21 cellular contexts compared by ENCODE assay signal in genomic region chr11:96321066-96321465, GRCh38.
"Had no signal": no experiment of that assay in that cellular context is flagged by ENCODE, and none has a peak within 500 bp of the region (broad histone marks: within the 10 kb centered on the region; RNA-seq: fewer than 3 reads in every experiment).

No MANE protein-coding gene starts in this region.

- H3K27ac ChIP-seq: esophagus muscularis mucosa, neutrophil, pancreas, psoas muscle, SK-N-MC, stomach, upper lobe of right lung, VCaP had no signal

- H3K4me3 Mint-ChIP-seq: activated CD4-positive, alpha-beta memory T cell treated with anti-CD3 and anti-CD28 coated beads, Interleukin-2, amount 10 ng/mL, durations not matched to agents 7 days and 5 days; activated CD4-positive, alpha-beta T cell treated with anti-CD3 and anti-CD28 coated beads, Interleukin-2, amount 10 ng/mL, durations not matched to agents 24 days and 14 days; naive B cell; T-helper 2 cell treated with Interferon-gamma antibody and Interleukin-4, amounts not matched to agents 5 μg/mL and 100 μg/mL, for 36 hours had no signal

- H3K9me3 Mint-ChIP-seq: activated CD4-positive, alpha-beta memory T cell treated with anti-CD3 and anti-CD28 coated beads, Interleukin-2, amount 10 ng/mL, durations not matched to agents 7 days and 5 days; activated naive CD4-positive, alpha-beta T cell treated with anti-CD3 and anti-CD28 coated beads, Interleukin-2, amount 50 U/mL, for 72 hours; naive B cell; T-helper 2 cell treated with Interferon-gamma antibody and Interleukin-4, amounts not matched to agents 5 μg/mL and 100 μg/mL, for 36 hours had no signal

- H3K27me3 Mint-ChIP-seq: activated CD4-positive, alpha-beta memory T cell treated with anti-CD3 and anti-CD28 coated beads, Interleukin-2, amount 10 ng/mL, durations not matched to agents 7 days and 5 days; activated CD4-positive, alpha-beta T cell treated with anti-CD3 and anti-CD28 coated beads, Interleukin-2, amount 10 ng/mL, durations not matched to agents 24 days and 14 days; naive B cell had no signal

- H3K36me3 ChIP-seq: neutrophil, pancreas, right atrium auricular region, stomach, upper lobe of right lung had no signal

- H3K4me3 ChIP-seq: coronary artery, esophagus muscularis mucosa, pancreas, psoas muscle, right atrium auricular region, SK-N-MC, stomach, upper lobe of right lung had no signal

- H3K9me3 ChIP-seq: esophagus muscularis mucosa, neutrophil, pancreas, psoas muscle, right atrium auricular region, stomach, upper lobe of right lung had no signal

- H3K4me1 ChIP-seq: psoas muscle had no signal

- DNase-seq: activated CD4-positive, alpha-beta memory T cell treated with anti-CD3 and anti-CD28 coated beads, Interleukin-2, amount 10 ng/mL, durations not matched to agents 7 days and 5 days; activated CD4-positive, alpha-beta T cell treated with anti-CD3 and anti-CD28 coated beads, Interleukin-2, amount 10 ng/mL, durations not matched to agents 24 days and 14 days; activated gamma-delta T cell; hypothalamus; mesendoderm; naive B cell; pancreas; psoas muscle; stimulated activated CD4-positive, alpha-beta T cell treated with anti-CD3 and anti-CD28 coated beads, Interleukin-1b, Interleukin-23, amount 100 ng/mL, for 48 hours; stomach; upper lobe of right lung had no signal

- ATAC-seq: activated naive CD4-positive, alpha-beta T cell treated with anti-CD3 and anti-CD28 coated beads, Interleukin-2, amount 50 U/mL, for 72 hours; pancreas; psoas muscle; upper lobe of right lung had no signal

- FAIRE-seq: astrocyte, frontal cortex, pancreas had no signal

- H3K27me3 ChIP-seq: esophagus muscularis mucosa, neutrophil, pancreas, right atrium auricular region, stomach, upper lobe of right lung had no signal

- H3K27ac Mint-ChIP-seq: activated CD4-positive, alpha-beta memory T cell treated with anti-CD3 and anti-CD28 coated beads, Interleukin-2, amount 10 ng/mL, durations not matched to agents 7 days and 5 days; activated CD4-positive, alpha-beta T cell treated with anti-CD3 and anti-CD28 coated beads, Interleukin-2, amount 10 ng/mL, durations not matched to agents 24 days and 14 days; T-helper 2 cell treated with Interferon-gamma antibody and Interleukin-4, amounts not matched to agents 5 μg/mL and 100 μg/mL, for 36 hours had no signal
